8 cellular contexts compared by ENCODE assay signal in the genomic region with DNA sequence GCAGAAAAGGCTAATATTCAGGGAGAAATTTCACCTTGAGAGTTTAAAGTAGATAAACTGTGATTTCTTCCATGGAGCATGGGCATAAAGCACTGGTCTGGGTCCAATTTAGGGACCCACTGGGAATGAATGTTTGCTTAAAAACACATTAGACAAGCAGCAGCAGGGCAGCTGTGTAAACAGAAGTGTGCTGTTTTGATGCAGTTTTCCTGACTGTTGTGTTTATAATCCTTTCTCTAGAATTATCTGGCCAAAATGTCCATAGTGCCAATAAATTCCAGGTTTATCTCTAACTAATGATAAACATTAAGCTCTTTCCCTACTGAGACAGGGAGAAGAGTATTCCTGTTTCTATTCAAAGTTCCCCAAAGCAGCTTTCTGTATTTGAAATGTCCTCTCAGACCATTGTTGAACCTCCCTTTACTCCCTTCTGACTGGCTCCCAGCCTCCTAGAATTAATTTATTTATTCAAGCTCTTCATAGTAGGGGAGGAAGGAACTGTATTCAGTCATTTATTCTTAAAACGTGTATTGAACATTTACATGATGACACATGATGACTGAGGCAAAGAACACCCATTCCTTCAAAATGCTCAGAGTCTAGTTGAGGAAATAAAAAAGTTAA. TPM values are rescaled to one million over a fixed set of nuclear protein-coding genes. Genes with fewer than 3 reads are reported as not detected.
DNase-seq lines count a peak whose midpoint lies in the region; ATAC-seq, FAIRE-seq and TF ChIP-seq lines count a peak whose summit lies in the region.

No MANE protein-coding gene starts in this region.

- DNase-seq in NCI-H146 treated with DMSO at 0.1 percent for 48 hours (lab: John Stamatoyannopoulos, UW; ENCODE audit: unreplicated experiment) (peak; percentile 99), caudate nucleus (lab: John Stamatoyannopoulos, UW) (no peak), D721Med (ENCODE audit: insufficient read length, low spot score) (no peak), GDM1 (lab: John Stamatoyannopoulos, UW) (no peak), SKM-1 (lab: John Stamatoyannopoulos, UW; ENCODE audit: unreplicated experiment) (no peak)

- H3K9me3 ChIP-seq in mesodermal cell (ENCODE audit: control insufficient read depth, low read length) = peaks cover 8% of the 10 kb centered on the region

- H3K36me3 ChIP-seq in mesodermal cell (ENCODE audit: control insufficient read depth, insufficient read depth, low read length) = no peaks in the 10 kb centered on the region

- WGBS in mesodermal cell (ENCODE audit: insufficient coverage in 2 of 2), 2 experiments = no CpG with 5 or more reads among the region's 1 CpG

- ATAC-seq in GM21825 (IDR thresholded peaks at IDR 0.05; ENCODE audit: unreplicated experiment) = no peak

- no peak overlapping the region for H3K4me3 ChIP-seq in mesodermal cell (ENCODE audit: extremely low read depth, insufficient read depth, low read length, poor library complexity, severe bottlenecking)

- no peak for TF ChIP-seq CTCF in 22Rv1 (IDR thresholded peaks at IDR 0.05)
- TF ChIP-seq CTCF in D721Med (IDR thresholded peaks at IDR 0.05; ENCODE audit: insufficient read depth, missing control alignments) = no peak

- FAIRE-seq in D721Med (lab: Jason Lieb, UNC) = no peak

- H3K27ac ChIP-seq in 22Rv1 = peak overlapping the region; percentile 17
- peak overlapping the region; percentile 39 for H3K27ac ChIP-seq in caudate nucleus (ENCODE audit: low read depth, low read length)
- H3K27ac ChIP-seq in mesodermal cell (ENCODE audit: low read depth, low read length, severe bottlenecking) = peak overlapping the region; percentile 98

- H3K4me1 ChIP-seq in mesodermal cell (ENCODE audit: control insufficient read depth, insufficient read depth, low read length, poor library complexity, severe bottlenecking) = peaks cover 25% of the 10 kb centered on the region

RNA-seq across cellular contexts. Expression of a gene that starts 7.0 kb away (rescaled TPM):
- polyA plus RNA-seq in mesodermal cell (2013, experiment 1 of 2) = 47.9 TPM
- 54.3 TPM for polyA plus RNA-seq in mesodermal cell (2013, experiment 2 of 2)

RNA-seq across cellular contexts. Expression of a gene that starts 37.0 kb away (rescaled TPM):
- 147 TPM for polyA plus RNA-seq in mesodermal cell (2013, experiment 1 of 2)
- polyA plus RNA-seq in mesodermal cell (2013, experiment 2 of 2) = 175 TPM

Comparison
In these comparisons a context has a peak if more than half of its experiments do, and no peak if none do; other contexts are left out.
1. H3K27ac ChIP-seq: peak in every context shown above with its lines; median percentile 98 in mesodermal cell; 39 in caudate nucleus; 17 in 22Rv1.